ENCODE assay signal across 8 cellular contexts in the genomic region with DNA sequence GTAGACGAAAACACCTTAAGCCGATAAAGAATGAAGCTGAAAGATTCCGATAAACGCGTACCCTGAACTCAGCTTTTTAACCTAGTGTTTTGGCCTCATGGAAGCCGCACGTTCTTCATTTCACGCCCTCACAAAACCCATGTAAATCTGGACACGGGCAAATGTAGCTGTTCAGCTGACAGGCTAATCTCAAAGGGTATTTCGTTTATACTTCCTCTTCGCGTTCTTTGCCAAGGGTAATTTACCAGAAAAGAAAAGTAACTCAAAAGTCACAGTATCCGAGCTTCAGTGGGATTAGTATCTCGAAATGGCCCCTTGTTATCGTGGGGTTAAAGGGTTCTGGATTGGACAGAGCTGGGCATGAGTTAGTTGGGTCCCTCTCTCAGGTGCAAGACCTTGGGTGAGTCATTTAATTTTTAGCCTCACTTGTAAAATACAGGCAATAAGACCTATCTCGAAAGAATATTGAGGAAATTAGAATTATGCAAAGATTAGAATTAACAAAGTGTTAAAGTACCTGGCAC. TPM values are rescaled to one million over a fixed set of nuclear protein-coding genes. Genes with fewer than 3 reads are reported as not detected.
DNase-seq lines count a peak whose midpoint lies in the region; ATAC-seq and TF ChIP-seq lines count a peak whose summit lies in the region.

No MANE protein-coding gene starts in this region.

- peaks cover 18 to 24% of the 10 kb centered on the region in 2 donors for H3K36me3 Mint-ChIP-seq in activated naive CD4-positive, alpha-beta T cell treated with anti-CD3 and anti-CD28 coated beads, Interleukin-2, amount 50 U/mL, for 72 hours

- ATAC-seq in HG02763 (IDR thresholded peaks at IDR 0.05; ENCODE audit: unreplicated experiment) (peak; percentile 2), HG02840 (IDR thresholded peaks at IDR 0.05; ENCODE audit: low FRiP score, unreplicated experiment) (no peak)
- ATAC-seq in activated naive CD4-positive, alpha-beta T cell treated with anti-CD3 and anti-CD28 coated beads, Interleukin-2, amount 50 U/mL, for 72 hours, result peak in 1 of 2 donors; percentile 0

- peaks cover 22 to 26% of the 10 kb centered on the region in 2 donors for H3K4me1 ChIP-seq in thyroid gland

- TF ChIP-seq CTCF in GM13977 (IDR thresholded peaks at IDR 0.05; ENCODE audit: extremely low read depth, insufficient read depth, missing control alignments) (no peak), kidney epithelial cell (IDR thresholded peaks at IDR 0.05; ENCODE audit: insufficient read depth, low read length, poor library complexity, severe bottlenecking) (no peak), thyroid gland (IDR thresholded peaks at IDR 0.05) (no peak)

- peak overlapping the region; percentile 83 for H3K4me3 ChIP-seq in kidney epithelial cell (ENCODE audit: low read depth, low read length)
- H3K4me3 ChIP-seq in thyroid gland (replicated peaks in 1 of 3), result peak overlapping the region; percentile 56 to 93 (median 86)

- peak overlapping the region; percentile 98 to 99 (median 99) for H3K27ac ChIP-seq in thyroid gland

- no peaks in the 10 kb centered on the region for H3K9me3 Mint-ChIP-seq in activated naive CD4-positive, alpha-beta T cell treated with anti-CD3 and anti-CD28 coated beads, Interleukin-2, amount 50 U/mL, for 72 hours

- H3K36me3 ChIP-seq in kidney epithelial cell (ENCODE audit: control insufficient read depth, insufficient read depth, low read length), result no peaks in the 10 kb centered on the region
- no peaks in the 10 kb centered on the region for H3K36me3 ChIP-seq in thyroid gland

- H3K27me3 ChIP-seq in kidney epithelial cell (ENCODE audit: control insufficient read depth, insufficient read depth, low read length) (no peaks in the 10 kb centered on the region), thyroid gland (no peaks in the 10 kb centered on the region)

- no peak for TF ChIP-seq POLR2A in thyroid gland (IDR thresholded peaks at IDR 0.05)

- WGBS in thyroid gland, 2 donors, result 18 to 21% methylated on average over 16 of the region's 16 CpGs

- DNase-seq in GM13977 (ENCODE audit: low spot score) (peak; percentile 31), kidney epithelial cell (ENCODE audit: low read depth) (no peak), thyroid gland (no peak), CD1c-positive myeloid dendritic cell (ENCODE audit: extremely low spot score) (no peak), occipital lobe (lab: John Stamatoyannopoulos, UW) (no peak)
- no peak for DNase-seq in activated naive CD4-positive, alpha-beta T cell treated with anti-CD3 and anti-CD28 coated beads, Interleukin-2, amount 50 U/mL, for 72 hours (ENCODE audit: low spot score in 2 of 2)

- intact Hi-C loops in thyroid gland (cut with DNase I), result no loop called here

- H3K9me3 ChIP-seq in thyroid gland, result no peaks in the 10 kb centered on the region

- H3K27ac Mint-ChIP-seq in activated naive CD4-positive, alpha-beta T cell treated with anti-CD3 and anti-CD28 coated beads, Interleukin-2, amount 50 U/mL, for 72 hours, result peak overlapping the region; percentile 99 to 100

- in situ Hi-C loops in GM13977 (cut with MboI; ENCODE audit: low pct_unique_long_range_greater_than_20kb, low sequenced_read_pairs, unreplicated experiment), result no loop called here

RNA-seq across cellular contexts. Expression of a gene that starts 0.8 kb away (rescaled TPM):
- 100 to 1,000 TPM; 327 to 430 TPM for total RNA-seq in activated naive CD4-positive, alpha-beta T cell treated with anti-CD3 and anti-CD28 coated beads, Interleukin-2, amount 50 U/mL, for 72 hours
- total RNA-seq in kidney epithelial cell (511 and 693 TPM in 2 replicates), thyroid gland (100 to 1,000 TPM; 454 to 526 (median 478) TPM), occipital lobe (744 TPM)

RNA-seq across cellular contexts. Expression of a gene that starts 22.0 kb away (rescaled TPM):
- under 1 TPM in 1 of 2 donors, not detected in 1; 0.55 TPM for total RNA-seq in activated naive CD4-positive, alpha-beta T cell treated with anti-CD3 and anti-CD28 coated beads, Interleukin-2, amount 50 U/mL, for 72 hours
- total RNA-seq in kidney epithelial cell, result not detected in 2 replicates
- total RNA-seq in thyroid gland, result 1 to 10 TPM in 1 of 4 donors, under 1 TPM in 2, not detected in 1; 0.22 to 1.1 (median 0.42) TPM
- 0.78 TPM for total RNA-seq in occipital lobe
